Comparison of ENCODE assay signal across 8 cellular contexts in genomic region chr1:23577056-23577985, GRCh38. TPM values are rescaled to one million over a fixed set of nuclear protein-coding genes. Genes with fewer than 3 reads are reported as not detected.
DNase-seq lines count a peak whose midpoint lies in the region; ATAC-seq and TF ChIP-seq lines count a peak whose summit lies in the region.

No MANE protein-coding gene starts in this region.

- H3K4me2 ChIP-seq in hepatocyte = peak overlapping the region; percentile 43

- ATAC-seq in GM19468 (IDR thresholded peaks at IDR 0.05; ENCODE audit: extremely low read depth, unreplicated experiment) = peak; percentile 36
- ATAC-seq in effector memory CD8-positive, alpha-beta T cell (replicated peaks) = no peak

- WGBS in hepatocyte (ENCODE audit: low lambda C conversion rate, missing lambda C conversion rate) = 32% methylated on average over 11 of the region's 11 CpGs

- no peaks in the 10 kb centered on the region for H3K9me3 Mint-ChIP-seq in Calu3 (ENCODE audit: low read depth, unreplicated experiment)
- H3K9me3 Mint-ChIP-seq in activated naive CD8-positive, alpha-beta T cell (ENCODE audit: low read depth) = no peaks in the 10 kb centered on the region
- no peaks in the 10 kb centered on the region for H3K9me3 Mint-ChIP-seq in effector memory CD8-positive, alpha-beta T cell

- peak overlapping the region; percentile 48 for H3K4me3 Mint-ChIP-seq in Calu3 (ENCODE audit: low read depth, unreplicated experiment)
- peak overlapping the region; percentile 76 for H3K4me3 Mint-ChIP-seq in activated naive CD8-positive, alpha-beta T cell
- peak overlapping the region in 1 of 2 donors; percentile 19 for H3K4me3 Mint-ChIP-seq in effector memory CD8-positive, alpha-beta T cell

- H3K4me3 ChIP-seq in hepatocyte = no peak overlapping the region

- no peaks in the 10 kb centered on the region for H3K27me3 Mint-ChIP-seq in Calu3 (ENCODE audit: unreplicated experiment)
- H3K27me3 Mint-ChIP-seq in activated naive CD8-positive, alpha-beta T cell = no peaks in the 10 kb centered on the region
- H3K27me3 Mint-ChIP-seq in effector memory CD8-positive, alpha-beta T cell = no peaks in the 10 kb centered on the region

- no TSS peak for BruUV-seq in Calu3 (replicated peaks; lab: Mats Ljungman, UMichigan)

- peak overlapping the region; percentile 77 for H3K27ac Mint-ChIP-seq in Calu3 (ENCODE audit: unreplicated experiment)
- H3K27ac Mint-ChIP-seq in activated naive CD8-positive, alpha-beta T cell = peak overlapping the region; percentile 92
- H3K27ac Mint-ChIP-seq in effector memory CD8-positive, alpha-beta T cell = no peak overlapping the region

- DNase-seq in Calu3 (peak; percentile 18), HS-5 (ENCODE audit: low read depth) (peak; percentile 60), hepatocyte (ENCODE audit: low spot score) (peak; percentile 71), stromal cell of bone marrow (ENCODE audit: low read depth) (peak; percentile 75), activated gamma-delta T cell treated with Interleukin-2 at 50 U/mL for 16 hours (no peak)
- no peak for DNase-seq in effector memory CD8-positive, alpha-beta T cell

- H3K79me2 ChIP-seq in hepatocyte = no peaks in the 10 kb centered on the region

- intact Hi-C loops in Calu3 (cut with micrococcal nuclease; ENCODE audit: unreplicated experiment) = no loop called here

- CTCF ChIA-PET in Calu3 (lab: Charles Lee) = interaction anchor here (0.6 to 1.5 kb wide), 6 partner anchors 9 to 57 kb away, joined by 3 to 7 read pairs (median 4); partner anchors contain the start of gene ID3

- peak overlapping the region; percentile 74 for H3K27ac ChIP-seq in hepatocyte

- TF ChIP-seq CTCF in Calu3 (IDR thresholded peaks at IDR 0.05; ENCODE audit: unreplicated experiment) (no peak), hepatocyte (IDR thresholded peaks at IDR 0.05; ENCODE audit: poor library complexity) (no peak)

- no peaks in the 10 kb centered on the region for H3K36me3 ChIP-seq in hepatocyte (replicated peaks; ENCODE audit: insufficient read depth, low read depth)

- no peak overlapping the region for H2AFZ ChIP-seq in hepatocyte

- H3K4me1 ChIP-seq in hepatocyte (ENCODE audit: insufficient read depth) = peaks cover 28% of the 10 kb centered on the region

- H3K9me2 ChIP-seq in hepatocyte (replicated peaks; ENCODE audit: insufficient read depth) = no peaks in the 10 kb centered on the region

- no peaks in the 10 kb centered on the region for H4K20me1 ChIP-seq in hepatocyte (ENCODE audit: insufficient read depth, poor library complexity, severe bottlenecking)

- peaks cover 38% of the 10 kb centered on the region for H3K4me1 Mint-ChIP-seq in Calu3 (ENCODE audit: low read depth, unreplicated experiment)
- peaks cover 59% of the 10 kb centered on the region for H3K4me1 Mint-ChIP-seq in activated naive CD8-positive, alpha-beta T cell (ENCODE audit: low read depth)
- peaks cover 3 to 4% of the 10 kb centered on the region in 2 donors for H3K4me1 Mint-ChIP-seq in effector memory CD8-positive, alpha-beta T cell (ENCODE audit: low read depth in 2 of 2)

- no peaks in the 10 kb centered on the region for H3K27me3 ChIP-seq in hepatocyte

- no peaks in the 10 kb centered on the region for H3K9me3 ChIP-seq in hepatocyte (ENCODE audit: low read depth)

- H3K36me3 Mint-ChIP-seq in Calu3 (ENCODE audit: insufficient read depth, unreplicated experiment) = no peaks in the 10 kb centered on the region
- H3K36me3 Mint-ChIP-seq in activated naive CD8-positive, alpha-beta T cell = no peaks in the 10 kb centered on the region
- H3K36me3 Mint-ChIP-seq in effector memory CD8-positive, alpha-beta T cell (ENCODE audit: insufficient read depth) = no peaks in the 10 kb centered on the region

RNA-seq across cellular contexts. Expression of gene ID3, which starts 18.0 kb away (rescaled TPM):
- total RNA-seq in Calu3 (2022) (25.2 and 30.2 TPM in 2 replicates), hepatocyte (155 and 186 TPM in 2 replicates)
- 314 and 336 TPM in 2 replicates for polyA plus RNA-seq in hepatocyte

RNA-seq across cellular contexts. Expression of gene E2F2, which starts 46.3 kb away (rescaled TPM):
- total RNA-seq in Calu3 (2022) = 6.2 and 8.1 TPM in 2 replicates
- 0.76 and 1.2 TPM in 2 replicates for total RNA-seq in hepatocyte
- 0.21 and 0.85 TPM in 2 replicates for polyA plus RNA-seq in hepatocyte

Comparison
In these comparisons a context has a peak if more than half of its experiments do, and no peak if none do; other contexts are left out.
1. DNase-seq: peak in Calu3 (single experiment), HS-5 (single experiment), hepatocyte (single experiment) and stromal cell of bone marrow (single experiment); none in effector memory CD8-positive, alpha-beta T cell (0 of 3) and activated gamma-delta T cell treated with Interleukin-2 at 50 U/mL for 16 hours (single experiment).
2. H3K27ac Mint-ChIP-seq: peak in Calu3 (single experiment) and activated naive CD8-positive, alpha-beta T cell (single experiment); none in effector memory CD8-positive, alpha-beta T cell (0 of 2).